10 cellular contexts compared by ENCODE assay signal in genomic region chr5:112709416-112709815, GRCh38. TPM values are rescaled to one million over a fixed set of nuclear protein-coding genes. Genes with fewer than 3 reads are reported as not detected.
DNase-seq lines count a peak whose midpoint lies in the region; ATAC-seq and TF ChIP-seq lines count a peak whose summit lies in the region.
"Had no signal": no experiment of that assay in that cellular context is flagged by ENCODE, and none has a peak within 500 bp of the region (broad histone marks: within the 10 kb centered on the region; RNA-seq: fewer than 3 reads in every experiment).

No MANE protein-coding gene starts in this region.

- H3K9ac ChIP-seq in GM23248 (peak overlapping the region; percentile 86), adipocyte (ENCODE audit: low read length) (peak overlapping the region; percentile 21)

- H2AFZ ChIP-seq in ACC112 (ENCODE audit: low read length, unreplicated experiment): peak overlapping the region; percentile 99
- peak overlapping the region; percentile 96; the same call in 1 of the 2 replicates for H2AFZ ChIP-seq in GM23248

- H3K4me3 ChIP-seq in ACC112 (ENCODE audit: low read depth, low read length): peak overlapping the region; percentile 93
- peak overlapping the region; percentile 90 for H3K4me3 ChIP-seq in GM23248
- H3K4me3 ChIP-seq in adipocyte (ENCODE audit: low read length): peak overlapping the region; percentile 93
- H3K4me3 ChIP-seq in mesodermal cell (ENCODE audit: extremely low read depth, insufficient read depth, low read length, poor library complexity, severe bottlenecking): peak overlapping the region; percentile 90
- no peak overlapping the region for H3K4me3 ChIP-seq in ovary
- H3K4me3 ChIP-seq: lung had no signal

- H3K9me2 ChIP-seq in GM23248 (ENCODE audit: insufficient read depth): no peaks in the 10 kb centered on the region

- ATAC-seq in GM19455 (IDR thresholded peaks at IDR 0.05; ENCODE audit: unreplicated experiment): no peak

- DNase-seq in GM23248 (peak; percentile 6), adipocyte (ENCODE audit: low read depth) (peak; percentile 29), foreskin melanocyte (no peak), ovary (no peak)
- no peak for DNase-seq in stimulated activated CD4-positive, alpha-beta T cell treated with anti-CD3 and anti-CD28 coated beads, Interleukin-4, amount 100 ng/mL, for 1 hour

- TF ChIP-seq CTCF in ovary (IDR thresholded peaks at IDR 0.05): no peak

- intact Hi-C loops in ovary (cut with DNase I): no loop called here

- H3K36me3 ChIP-seq in ACC112 (ENCODE audit: insufficient read depth, low read length): no peaks in the 10 kb centered on the region
- H3K36me3 ChIP-seq in GM23248 (ENCODE audit: low read depth): no peaks in the 10 kb centered on the region
- no peaks in the 10 kb centered on the region for H3K36me3 ChIP-seq in adipocyte (ENCODE audit: control insufficient read depth, insufficient read depth, low read length, severe bottlenecking)
- peaks cover 6% of the 10 kb centered on the region for H3K36me3 ChIP-seq in mesodermal cell (ENCODE audit: control insufficient read depth, insufficient read depth, low read length)
- H3K36me3 ChIP-seq in ovary: no peaks in the 10 kb centered on the region
- H3K36me3 ChIP-seq: tibial nerve had no signal

- H3K9me3 ChIP-seq in GM23248 (ENCODE audit: low read depth): no peaks in the 10 kb centered on the region
- no peaks in the 10 kb centered on the region for H3K9me3 ChIP-seq in adipocyte (ENCODE audit: control insufficient read depth, low read length)
- no peaks in the 10 kb centered on the region for H3K9me3 ChIP-seq in mesodermal cell (ENCODE audit: control insufficient read depth, low read length)
- H3K9me3 ChIP-seq in ovary: no peaks in the 10 kb centered on the region
- H3K9me3 ChIP-seq: tibial nerve had no signal

- H3K27me3 ChIP-seq in ACC112 (ENCODE audit: insufficient read depth, low read length) (no peaks in the 10 kb centered on the region), GM23248 (replicated peaks; ENCODE audit: insufficient read depth) (no peaks in the 10 kb centered on the region), adipocyte (replicated peaks; ENCODE audit: control insufficient read depth, insufficient read depth, low read length) (no peaks in the 10 kb centered on the region), ovary (no peaks in the 10 kb centered on the region)
- H3K27me3 ChIP-seq: tibial nerve had no signal

- in situ Hi-C loops in GM23248 (cut with MboI): no loop called here

- H4K20me1 ChIP-seq in GM23248 (ENCODE audit: insufficient read depth): no peaks in the 10 kb centered on the region

- WGBS in GM23248 (ENCODE audit: low coverage in 1 of 2, low lambda C conversion rate in 2 of 2, missing lambda C conversion rate in 2 of 2), 2 experiments: 77 to 82% methylated on average over 3 of the region's 3 CpGs
- WGBS in mesodermal cell (ENCODE audit: insufficient coverage in 2 of 2), 2 experiments: 94 to 100% methylated on average over 3 of the region's 3 CpGs
- 89 to 95% (median 94%) methylated on average over 3 of the region's 3 CpGs for WGBS in ovary, 3 donors

- peak overlapping the region; percentile 88 for H3K4me2 ChIP-seq in GM23248 (ENCODE audit: unreplicated experiment)

- no peak for TF ChIP-seq POLR2A in ovary (IDR thresholded peaks at IDR 0.05)

- no peak for TF ChIP-seq EP300 in ovary (IDR thresholded peaks at IDR 0.05)

- peaks cover 3% of the 10 kb centered on the region; the same call in 1 of the 2 replicates for H3F3A ChIP-seq in GM23248 (ENCODE audit: insufficient read depth)

- H3K4me1 ChIP-seq in ACC112 (ENCODE audit: control insufficient read depth, insufficient read depth, low read length, unreplicated experiment): peaks cover 20% of the 10 kb centered on the region
- H3K4me1 ChIP-seq in GM23248 (ENCODE audit: insufficient read depth): peaks cover 12% of the 10 kb centered on the region
- H3K4me1 ChIP-seq in adipocyte (ENCODE audit: control insufficient read depth, insufficient read depth, low read length): peaks cover 25% of the 10 kb centered on the region
- H3K4me1 ChIP-seq in mesodermal cell (ENCODE audit: control insufficient read depth, insufficient read depth, low read length, poor library complexity, severe bottlenecking): peaks cover 8% of the 10 kb centered on the region
- peaks cover 9% of the 10 kb centered on the region for H3K4me1 ChIP-seq in ovary (ENCODE audit: insufficient read depth)

- no peak overlapping the region for H3K27ac ChIP-seq in ACC112 (ENCODE audit: low read depth, low read length)
- peak overlapping the region; percentile 26; the same call in 1 of the 2 replicates for H3K27ac ChIP-seq in GM23248
- no peak overlapping the region for H3K27ac ChIP-seq in mesodermal cell (ENCODE audit: low read depth, low read length, severe bottlenecking)
- no peak overlapping the region for H3K27ac ChIP-seq in ovary

- H3K79me2 ChIP-seq in ACC112 (ENCODE audit: control insufficient read depth, insufficient read depth, low read length, unreplicated experiment): peaks cover 53% of the 10 kb centered on the region
- H3K79me2 ChIP-seq in GM23248 (ENCODE audit: insufficient read depth): peaks cover 66% of the 10 kb centered on the region

RNA-seq across cellular contexts. Expression of gene APC, which starts 28.3 kb away (rescaled TPM):
- 34.2 and 47.2 TPM in 2 replicates for total RNA-seq in GM23248 (2014; rRNA removed; shearing (Covaris generic))
- polyA plus RNA-seq in GM23248 (2016; fragmentation: Nextera tagmentation; extraction: Ambion mirVana) (17.8 and 18.1 TPM in 2 replicates), ovary (1 to 10 TPM; 5.1 to 9.6 TPM)
- polyA plus RNA-seq in mesodermal cell (2013, experiment 1 of 2): 21.0 TPM
- 18.2 TPM for polyA plus RNA-seq in mesodermal cell (2013, experiment 2 of 2)
- total RNA-seq in ovary: 10 to 100 TPM; 32.8 to 44.6 (median 35.4) TPM

Comparison
In these comparisons a context has a peak if more than half of its experiments do, and no peak if none do; other contexts are left out.
1. DNase-seq: peak in GM23248 (single experiment) and adipocyte (single experiment); none in stimulated activated CD4-positive, alpha-beta T cell treated with anti-CD3 and anti-CD28 coated beads, Interleukin-4, amount 100 ng/mL, for 1 hour (single experiment), foreskin melanocyte (single experiment) and ovary (0 of 5).